In genomic region chr3:139044366-139045210, GRCh38 we compare ENCODE assay signal across 1 cellular context.
TF ChIP-seq lines count a peak whose summit lies in the region.

PRR23C (minus strand) TSS chr3:139044892; CDS start chr3:139044620, 272 bp downstream.

TF ChIP-seq in GM23338, 12 proteins besides CTCF, POLR2A, EP300 and RAD21 (continued from another document):
- TF ChIP-seq JUNB (IDR thresholded peaks at IDR 0.05; ENCODE audit: unreplicated experiment) (no peak), EZH2 (IDR thresholded peaks at IDR 0.05; ENCODE audit: low read depth, unreplicated experiment) (no peak), ZNF114 (CRISPR knock-in tag; IDR thresholded peaks at IDR 0.05) (no peak), EZH2phosphoT487 (IDR thresholded peaks at IDR 0.05; ENCODE audit: unreplicated experiment) (no peak)
- TF ChIP-seq, protein P1, sequence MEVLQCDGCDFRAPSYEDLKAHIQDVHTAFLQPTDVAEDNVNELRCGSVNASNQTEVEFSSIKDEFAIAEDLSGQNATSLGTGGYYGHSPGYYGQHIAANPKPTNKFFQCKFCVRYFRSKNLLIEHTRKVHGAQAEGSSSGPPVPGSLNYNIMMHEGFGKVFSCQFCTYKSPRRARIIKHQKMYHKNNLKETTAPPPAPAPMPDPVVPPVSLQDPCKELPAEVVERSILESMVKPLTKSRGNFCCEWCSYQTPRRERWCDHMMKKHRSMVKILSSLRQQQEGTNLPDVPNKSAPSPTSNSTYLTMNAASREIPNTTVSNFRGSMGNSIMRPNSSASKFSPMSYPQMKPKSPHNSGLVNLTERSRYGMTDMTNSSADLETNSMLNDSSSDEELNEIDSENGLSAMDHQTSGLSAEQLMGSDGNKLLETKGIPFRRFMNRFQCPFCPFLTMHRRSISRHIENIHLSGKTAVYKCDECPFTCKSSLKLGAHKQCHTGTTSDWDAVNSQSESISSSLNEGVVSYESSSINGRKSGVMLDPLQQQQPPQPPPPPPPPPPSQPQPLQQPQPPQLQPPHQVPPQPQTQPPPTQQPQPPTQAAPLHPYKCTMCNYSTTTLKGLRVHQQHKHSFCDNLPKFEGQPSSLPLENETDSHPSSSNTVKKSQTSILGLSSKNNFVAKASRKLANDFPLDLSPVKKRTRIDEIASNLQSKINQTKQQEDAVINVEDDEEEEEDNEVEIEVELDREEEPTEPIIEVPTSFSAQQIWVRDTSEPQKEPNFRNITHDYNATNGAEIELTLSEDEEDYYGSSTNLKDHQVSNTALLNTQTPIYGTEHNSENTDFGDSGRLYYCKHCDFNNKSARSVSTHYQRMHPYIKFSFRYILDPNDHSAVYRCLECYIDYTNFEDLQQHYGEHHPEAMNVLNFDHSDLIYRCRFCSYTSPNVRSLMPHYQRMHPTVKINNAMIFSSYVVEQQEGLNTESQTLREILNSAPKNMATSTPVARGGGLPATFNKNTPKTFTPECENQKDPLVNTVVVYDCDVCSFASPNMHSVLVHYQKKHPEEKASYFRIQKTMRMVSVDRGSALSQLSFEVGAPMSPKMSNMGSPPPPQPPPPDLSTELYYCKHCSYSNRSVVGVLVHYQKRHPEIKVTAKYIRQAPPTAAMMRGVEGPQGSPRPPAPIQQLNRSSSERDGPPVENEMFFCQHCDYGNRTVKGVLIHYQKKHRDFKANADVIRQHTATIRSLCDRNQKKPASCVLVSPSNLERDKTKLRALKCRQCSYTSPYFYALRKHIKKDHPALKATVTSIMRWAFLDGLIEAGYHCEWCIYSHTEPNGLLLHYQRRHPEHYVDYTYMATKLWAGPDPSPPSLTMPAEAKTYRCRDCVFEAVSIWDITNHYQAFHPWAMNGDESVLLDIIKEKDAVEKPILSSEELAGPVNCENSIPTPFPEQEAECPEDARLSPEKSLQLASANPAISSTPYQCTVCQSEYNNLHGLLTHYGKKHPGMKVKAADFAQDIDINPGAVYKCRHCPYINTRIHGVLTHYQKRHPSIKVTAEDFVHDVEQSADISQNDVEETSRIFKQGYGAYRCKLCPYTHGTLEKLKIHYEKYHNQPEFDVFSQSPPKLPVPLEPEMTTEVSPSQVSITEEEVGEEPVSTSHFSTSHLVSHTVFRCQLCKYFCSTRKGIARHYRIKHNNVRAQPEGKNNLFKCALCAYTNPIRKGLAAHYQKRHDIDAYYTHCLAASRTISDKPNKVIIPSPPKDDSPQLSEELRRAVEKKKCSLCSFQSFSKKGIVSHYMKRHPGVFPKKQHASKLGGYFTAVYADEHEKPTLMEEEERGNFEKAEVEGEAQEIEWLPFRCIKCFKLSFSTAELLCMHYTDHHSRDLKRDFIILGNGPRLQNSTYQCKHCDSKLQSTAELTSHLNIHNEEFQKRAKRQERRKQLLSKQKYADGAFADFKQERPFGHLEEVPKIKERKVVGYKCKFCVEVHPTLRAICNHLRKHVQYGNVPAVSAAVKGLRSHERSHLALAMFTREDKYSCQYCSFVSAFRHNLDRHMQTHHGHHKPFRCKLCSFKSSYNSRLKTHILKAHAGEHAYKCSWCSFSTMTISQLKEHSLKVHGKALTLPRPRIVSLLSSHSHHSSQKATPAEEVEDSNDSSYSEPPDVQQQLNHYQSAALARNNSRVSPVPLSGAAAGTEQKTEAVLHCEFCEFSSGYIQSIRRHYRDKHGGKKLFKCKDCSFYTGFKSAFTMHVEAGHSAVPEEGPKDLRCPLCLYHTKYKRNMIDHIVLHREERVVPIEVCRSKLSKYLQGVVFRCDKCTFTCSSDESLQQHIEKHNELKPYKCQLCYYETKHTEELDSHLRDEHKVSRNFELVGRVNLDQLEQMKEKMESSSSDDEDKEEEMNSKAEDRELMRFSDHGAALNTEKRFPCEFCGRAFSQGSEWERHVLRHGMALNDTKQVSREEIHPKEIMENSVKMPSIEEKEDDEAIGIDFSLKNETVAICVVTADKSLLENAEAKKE (CRISPR knock-in tag; IDR thresholded peaks at IDR 0.05): no peak
